21 cellular contexts compared by ENCODE assay signal in the genomic region with DNA sequence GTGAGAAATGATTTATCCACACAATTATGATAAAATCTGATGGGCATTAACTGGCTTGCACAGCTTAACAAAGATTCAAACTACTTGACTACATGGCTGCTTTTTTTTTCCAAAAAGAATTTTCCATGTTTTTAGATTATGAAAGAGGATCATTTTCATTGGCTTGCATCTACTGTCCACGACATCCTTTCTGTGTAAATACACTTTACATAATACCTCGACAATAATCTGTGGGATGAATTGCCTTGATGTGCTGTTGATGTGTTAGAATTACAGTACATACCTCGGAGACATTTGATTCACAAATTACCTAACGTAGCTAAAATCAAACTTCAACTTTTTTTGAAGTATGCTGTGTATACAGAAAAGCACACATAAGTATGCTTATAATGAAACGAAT.
DNase-seq lines count a peak whose midpoint lies in the region; ATAC-seq and TF ChIP-seq lines count a peak whose summit lies in the region.
"Had no signal": no experiment of that assay in that cellular context is flagged by ENCODE, and none has a peak within 500 bp of the region (broad histone marks: within the 10 kb centered on the region; RNA-seq: fewer than 3 reads in every experiment).

No MANE protein-coding gene starts in this region.

- intact Hi-C loops in left ventricle myocardium inferior (cut with micrococcal nuclease) (loop anchor here (10.0 kb wide), 1 partner anchor 685 kb away; a partner anchor contains a TSS), cardiac septum (cut with DNase I) (loop anchor here (5.0 to 10.0 kb wide), 2 partner anchors 315 to 942 kb away; no protein-coding TSS in a partner anchor), esophagus muscularis mucosa (cut with DNase I) (no loop called here)

- no peak for TF ChIP-seq POLR2A in esophagus muscularis mucosa (IDR thresholded peaks at IDR 0.05; ENCODE audit: low read depth)

- no peaks in the 10 kb centered on the region for H3K27me3 ChIP-seq in left ventricle myocardium inferior (ENCODE audit: low read depth)
- no peaks in the 10 kb centered on the region for H3K27me3 ChIP-seq in esophagus muscularis mucosa
- H3K27me3 ChIP-seq: dorsolateral prefrontal cortex, neural progenitor cell, vagina had no signal

- H3K36me3 Mint-ChIP-seq in osteocyte (ENCODE audit: unreplicated experiment): peaks cover 8% of the 10 kb centered on the region

- no peak for DNase-seq in left ventricle myocardium inferior
- DNase-seq in cardiac septum (ENCODE audit: low spot score): no peak
- no peak for DNase-seq in esophagus muscularis mucosa (ENCODE audit: extremely low spot score)
- DNase-seq in osteocyte (ENCODE audit: extremely low spot score, unreplicated experiment): no peak
- DNase-seq in GM13976 (ENCODE audit: low spot score): no peak
- DNase-seq: activated CD8-positive, alpha-beta memory T cell treated with anti-CD3 and anti-CD28 coated beads, Interleukin-2, amount 50 U/mL, for 48 hours; activated effector memory CD4-positive, alpha-beta T cell treated with anti-CD3 and anti-CD28 coated beads, Interleukin-2, amount 50 U/mL, for 16 hours; central memory CD4-positive, alpha-beta T cell; dorsolateral prefrontal cortex; KG1; left ventricle myocardium superior; mucosa of descending colon; NCI-H69; SHP77 treated with DMSO at 0.1 percent for 48 hours; stimulated activated CD8-positive, alpha-beta memory T cell treated with anti-CD3 and anti-CD28 coated beads, Interleukin-4, amount 100 ng/mL, for 48 hours had no signal

- peaks cover 26% of the 10 kb centered on the region for H3K4me1 Mint-ChIP-seq in osteocyte (ENCODE audit: unreplicated experiment)

- 51% methylated on average over 5 of the region's 5 CpGs for WGBS in esophagus muscularis mucosa

- no peak overlapping the region for H3K4me3 ChIP-seq in left ventricle myocardium inferior
- no peak overlapping the region for H3K4me3 ChIP-seq in esophagus muscularis mucosa
- H3K4me3 ChIP-seq: dorsolateral prefrontal cortex, mucosa of descending colon, neural progenitor cell, vagina had no signal

- H3K36me3 ChIP-seq in left ventricle myocardium inferior: peaks cover 11% of the 10 kb centered on the region
- H3K36me3 ChIP-seq in esophagus muscularis mucosa: peaks cover 0 to 16% (median 0%) of the 10 kb centered on the region in 4 donors
- H3K36me3 ChIP-seq: neural progenitor cell, vagina had no signal

- H3K4me3 Mint-ChIP-seq in osteocyte (ENCODE audit: unreplicated experiment): no peak overlapping the region
- H3K4me3 Mint-ChIP-seq: neural progenitor cell had no signal

- H3K4me1 ChIP-seq in left ventricle myocardium inferior (peaks cover 40% of the 10 kb centered on the region), esophagus muscularis mucosa (peaks cover 20 to 36% (median 24%) of the 10 kb centered on the region in 4 donors)
- H3K4me1 ChIP-seq: neural progenitor cell had no signal

- no peak for ATAC-seq in HG03159 (IDR thresholded peaks at IDR 0.05; ENCODE audit: unreplicated experiment)
- ATAC-seq in HG03565 (IDR thresholded peaks at IDR 0.05; ENCODE audit: unreplicated experiment): no peak
- no peak for ATAC-seq in HG02973 (IDR thresholded peaks at IDR 0.05; ENCODE audit: unreplicated experiment)
- ATAC-seq: mucosa of descending colon had no signal

- TF ChIP-seq CTCF in left ventricle myocardium inferior (IDR thresholded peaks at IDR 0.05; ENCODE audit: borderline replicate concordance) (no peak), esophagus muscularis mucosa (IDR thresholded peaks at IDR 0.05) (no peak), osteocyte (IDR thresholded peaks at IDR 0.05) (no peak), GM13976 (IDR thresholded peaks at IDR 0.05; ENCODE audit: borderline replicate concordance, control extremely low read depth, extremely low read depth, insufficient read depth, missing control alignments) (no peak)

- H3K9me3 ChIP-seq in left ventricle myocardium inferior (replicated peaks) (no peaks in the 10 kb centered on the region), esophagus muscularis mucosa (no peaks in the 10 kb centered on the region)
- H3K9me3 ChIP-seq: mucosa of descending colon, vagina had no signal

- TF ChIP-seq EP300 in esophagus muscularis mucosa (IDR thresholded peaks at IDR 0.05): no peak

- peak overlapping the region; percentile 59 for H3K27ac Mint-ChIP-seq in osteocyte (ENCODE audit: unreplicated experiment)
- H3K27ac Mint-ChIP-seq: neural progenitor cell had no signal

- H3K27me3 Mint-ChIP-seq in osteocyte (ENCODE audit: unreplicated experiment): no peaks in the 10 kb centered on the region

- H3K9me3 Mint-ChIP-seq in osteocyte (ENCODE audit: unreplicated experiment): no peaks in the 10 kb centered on the region
- H3K9me3 Mint-ChIP-seq: neural progenitor cell had no signal

- H3K27ac ChIP-seq in left ventricle myocardium inferior (replicated peaks): peak overlapping the region; percentile 80
- H3K27ac ChIP-seq in esophagus muscularis mucosa (replicated peaks in 1 of 4): peak overlapping the region; percentile 68 to 82 (median 77)
- H3K27ac ChIP-seq: C4-2B, neural progenitor cell had no signal

- in situ Hi-C loops in GM13976 (cut with MboI; ENCODE audit: low sequenced_read_pairs, unreplicated experiment): loop anchor here (5.0 to 10.0 kb wide), 3 partner anchors 325 to 942 kb away; a partner anchor contains a TSS
